Comparison of ENCODE assay signal across 16 cellular contexts in genomic region chr1:187837787-187838186, GRCh38.
A peak's percentile ranks its signal among the peaks of the same experiment; 100 is the strongest.
DNase-seq lines count a peak whose midpoint lies in the region; ATAC-seq lines count a peak whose summit lies in the region.
"Had no signal": no experiment of that assay in that cellular context is flagged by ENCODE, and none has a peak within 500 bp of the region (broad histone marks: within the 10 kb centered on the region; RNA-seq: fewer than 3 reads in every experiment).

No MANE protein-coding gene starts in this region.

- H3K9ac ChIP-seq in mesendoderm (ENCODE audit: low read length), result no peak overlapping the region

- H4K5ac ChIP-seq in mesendoderm (ENCODE audit: low read length), result no peak overlapping the region

- H3K4me2 ChIP-seq in mesendoderm (ENCODE audit: low read length), result no peak overlapping the region
- H3K4me2 ChIP-seq: PC-9 had no signal

- H3K36me3 ChIP-seq in mesendoderm (ENCODE audit: control insufficient read depth, insufficient read depth, low read length), result no peaks in the 10 kb centered on the region
- H3K36me3 ChIP-seq: SJSA1 had no signal

- H3K23ac ChIP-seq in mesendoderm (ENCODE audit: low read length), result no peak overlapping the region

- no peaks in the 10 kb centered on the region for H3K79me2 ChIP-seq in mesendoderm (ENCODE audit: control insufficient read depth, insufficient read depth, low read length)

- H2BK5ac ChIP-seq in mesendoderm (ENCODE audit: low read length), result no peak overlapping the region

- no peak overlapping the region for H2BK120ac ChIP-seq in mesendoderm (ENCODE audit: low read depth, low read length)

- H3K4ac ChIP-seq in mesendoderm (ENCODE audit: low read depth, low read length), result no peak overlapping the region

- no peaks in the 10 kb centered on the region for H3K4me1 ChIP-seq in mesendoderm (ENCODE audit: control insufficient read depth, low read depth, low read length)
- H3K4me1 ChIP-seq: SJSA1 had no signal

- no peak overlapping the region for H4K8ac ChIP-seq in mesendoderm (ENCODE audit: low read depth, low read length)

- ATAC-seq in HG02759 (IDR thresholded peaks at IDR 0.05; ENCODE audit: unreplicated experiment) (no peak), GM18861 (IDR thresholded peaks at IDR 0.05; ENCODE audit: unreplicated experiment) (no peak)
- ATAC-seq: T-helper 17 cell had no signal

- no peak overlapping the region for H3K27ac ChIP-seq in mesendoderm (ENCODE audit: low read depth, low read length)
- H3K27ac ChIP-seq: C4-2B, PC-9, RWPE1, SJSA1 had no signal

- peak overlapping the region; percentile 11 for H2BK15ac ChIP-seq in mesendoderm (replicated peaks; ENCODE audit: low read depth)

- no peak overlapping the region for H3K18ac ChIP-seq in mesendoderm (ENCODE audit: low read length)

- no peak overlapping the region for H2AK5ac ChIP-seq in mesendoderm (ENCODE audit: low read length)

- no peak overlapping the region for H3K56ac ChIP-seq in mesendoderm (ENCODE audit: low read length)

- WGBS in mesendoderm (ENCODE audit: extremely low coverage, insufficient coverage, low lambda C conversion rate), result no CpG with 5 or more reads among the region's 2 CpGs

- peak; percentile 90 for DNase-seq in COR-L47 (lab: John Stamatoyannopoulos, UW)
- DNase-seq in NCI-H1105 (lab: John Stamatoyannopoulos, UW), result peak; percentile 28
- peak; percentile 43 for DNase-seq in NCI-H748 treated with DMSO at 0.1 percent for 48 hours (lab: John Stamatoyannopoulos, UW)
- DNase-seq in mesendoderm, result no peak
- no peak for DNase-seq in activated effector memory CD4-positive, alpha-beta T cell treated with Interleukin-2 at 50 U/mL for 16 hours
- DNase-seq: AML-193, DMS79, KBM-7, NCI-H1694, PC-9, T-helper 17 cell had no signal

- H3K27me3 ChIP-seq in mesendoderm (ENCODE audit: insufficient read depth, low read length, poor library complexity), result no peaks in the 10 kb centered on the region
- H3K27me3 ChIP-seq: SJSA1 had no signal

- no peaks in the 10 kb centered on the region for H3K79me1 ChIP-seq in mesendoderm (ENCODE audit: low read length)

- no peak overlapping the region for H3K4me3 ChIP-seq in mesendoderm (ENCODE audit: low read length)
- H3K4me3 ChIP-seq: PC-9, SJSA1 had no signal

Comparison
In these comparisons a context has a peak if more than half of its experiments do, and no peak if none do; other contexts are left out.
1. DNase-seq: peak in COR-L47 (single experiment), NCI-H1105 (single experiment) and NCI-H748 treated with DMSO at 0.1 percent for 48 hours (single experiment); none in mesendoderm (single experiment) and activated effector memory CD4-positive, alpha-beta T cell treated with Interleukin-2 at 50 U/mL for 16 hours (single experiment).